ENCODE assay signal across 14 cellular contexts in the genomic region with DNA sequence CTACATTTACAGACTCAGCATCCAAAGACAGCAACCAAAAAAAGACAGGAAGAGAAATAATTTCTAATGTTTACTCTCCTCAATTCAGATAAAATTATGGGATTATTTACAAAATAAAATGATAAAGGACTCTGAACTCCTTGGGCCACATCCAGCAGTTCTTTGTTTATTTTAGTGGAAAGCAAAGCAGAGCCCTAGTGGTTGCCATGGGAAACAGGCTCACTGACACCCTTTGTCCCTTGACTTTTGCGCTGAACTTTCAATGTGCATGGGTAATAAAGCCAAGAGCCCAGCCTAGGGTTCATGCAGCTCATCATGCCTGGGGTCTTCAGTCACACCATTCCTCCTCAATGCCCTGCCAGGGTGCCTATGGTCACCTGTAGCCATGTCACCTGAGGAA.
DNase-seq lines count a peak whose midpoint lies in the region; ATAC-seq and TF ChIP-seq lines count a peak whose summit lies in the region.
"Had no signal": no experiment of that assay in that cellular context is flagged by ENCODE, and none has a peak within 500 bp of the region (broad histone marks: within the 10 kb centered on the region; RNA-seq: fewer than 3 reads in every experiment).

No MANE protein-coding gene starts in this region.

- H3K9me3 ChIP-seq in parathyroid adenoma (ENCODE audit: control insufficient read depth, low read length) = no peaks in the 10 kb centered on the region
- H3K9me3 ChIP-seq: thoracic aorta had no signal

- no peaks in the 10 kb centered on the region for H3K36me3 ChIP-seq in parathyroid adenoma (ENCODE audit: control insufficient read depth, insufficient read depth, low read length)
- H3K36me3 ChIP-seq: thoracic aorta had no signal

- DNase-seq in DMS53 treated with DMSO at 0.1 percent for 48 hours (lab: John Stamatoyannopoulos, UW; ENCODE audit: unreplicated experiment) (peak; percentile 25), NCI-H1105 (lab: John Stamatoyannopoulos, UW) (peak; percentile 42), epithelial cell of esophagus (ENCODE audit: low read depth) (no peak), G401 (ENCODE audit: low spot score) (no peak), SKM-1 treated with dmso at 0.1 percent for 144 hours (lab: John Stamatoyannopoulos, UW; ENCODE audit: unreplicated experiment) (no peak)
- DNase-seq: activated CD4-positive, alpha-beta T cell treated with anti-CD3 and anti-CD28 coated beads for 1 hour; activated effector memory CD4-positive, alpha-beta T cell treated with Interleukin-2 at 50 U/mL for 16 hours; H7; NCI-H187; NCI-H524 treated with DMSO at 0.1 percent for 48 hours; SIG-M5 had no signal

- H3K27me3 ChIP-seq in parathyroid adenoma (ENCODE audit: control insufficient read depth, insufficient read depth, low read length) = no peaks in the 10 kb centered on the region

- no peak for ATAC-seq in GM21447 (IDR thresholded peaks at IDR 0.05; ENCODE audit: unreplicated experiment)

- no peak overlapping the region for H3K4me2 ChIP-seq in parathyroid adenoma (ENCODE audit: low read length)

- H2AFZ ChIP-seq in parathyroid adenoma = peak overlapping the region; percentile 43

- in situ Hi-C loops in G401 (cut with HindIII; ENCODE audit: low sequenced_read_pairs) = loop anchor here (25.0 kb wide), 1 partner anchor 451 kb away; the partner anchor contains the start of gene IGFBP3

- no peaks in the 10 kb centered on the region for H3K4me1 ChIP-seq in parathyroid adenoma

- H3K9ac ChIP-seq in parathyroid adenoma = no peak overlapping the region

- H3K4me3 ChIP-seq in epithelial cell of esophagus (ENCODE audit: low read length) (no peak overlapping the region), parathyroid adenoma (ENCODE audit: low read depth, low read length) (no peak overlapping the region)
- H3K4me3 ChIP-seq: thoracic aorta had no signal

- H3K79me2 ChIP-seq in parathyroid adenoma = no peaks in the 10 kb centered on the region

- H3K27ac ChIP-seq in parathyroid adenoma = no peak overlapping the region
- H3K27ac ChIP-seq: thoracic aorta had no signal

- TF ChIP-seq CTCF in epithelial cell of esophagus (IDR thresholded peaks at IDR 0.05; ENCODE audit: insufficient read depth, low read depth, low read length, missing control alignments) (peak; percentile 10), parathyroid adenoma (IDR thresholded peaks at IDR 0.05) (no peak)

Comparison
In these comparisons a context has a peak if more than half of its experiments do, and no peak if none do; other contexts are left out.
1. DNase-seq: peak in DMS53 treated with DMSO at 0.1 percent for 48 hours (single experiment) and NCI-H1105 (single experiment); none in epithelial cell of esophagus (single experiment), G401 (single experiment) and SKM-1 treated with dmso at 0.1 percent for 144 hours (single experiment).